ENCODE assay signal across 18 cellular contexts in genomic region chr13:97471721-97472120, GRCh38. TPM values are rescaled to one million over a fixed set of nuclear protein-coding genes. Genes with fewer than 3 reads are reported as not detected.
DNase-seq lines count a peak whose midpoint lies in the region; TF ChIP-seq lines count a peak whose summit lies in the region.
"Had no signal": no experiment of that assay in that cellular context is flagged by ENCODE, and none has a peak within 500 bp of the region (broad histone marks: within the 10 kb centered on the region; RNA-seq: fewer than 3 reads in every experiment).

No MANE protein-coding gene starts in this region.

- no peaks in the 10 kb centered on the region for H3K36me3 ChIP-seq in mesenchymal stem cell (ENCODE audit: control insufficient read depth in 1 of 2, insufficient read depth in 2 of 2, low read depth in 1 of 2, low read length in 2 of 2)
- H3K36me3 ChIP-seq in tibial nerve: no peaks in the 10 kb centered on the region
- H3K36me3 ChIP-seq: BLaER1 had no signal

- peak overlapping the region in 1 of 2 experiments; percentile 37 for H3K18ac ChIP-seq in mesenchymal stem cell (ENCODE audit: low read depth in 1 of 2, low read length in 2 of 2)

- H3K4me3 ChIP-seq in mesenchymal stem cell (ENCODE audit: insufficient read depth in 1 of 2, low read depth in 1 of 2, low read length in 2 of 2) (no peak overlapping the region), tibial nerve (no peak overlapping the region)
- H3K4me3 ChIP-seq: BLaER1, GM23338 had no signal

- H2BK12ac ChIP-seq in mesenchymal stem cell (ENCODE audit: low read length in 2 of 2): no peak overlapping the region

- TF ChIP-seq EP300 in tibial nerve (IDR thresholded peaks at IDR 0.05): no peak

- H3K27ac ChIP-seq in mesenchymal stem cell (ENCODE audit: low read length, poor library complexity, severe bottlenecking) (no peak overlapping the region), tibial nerve (no peak overlapping the region)
- H3K27ac ChIP-seq: 22Rv1, BLaER1, C4-2B had no signal

- H3K79me1 ChIP-seq in mesenchymal stem cell (replicated peaks; ENCODE audit: low read length, poor library complexity, severe bottlenecking): peaks cover 2% of the 10 kb centered on the region

- TF ChIP-seq CTCF in tibial nerve (IDR thresholded peaks at IDR 0.05): no peak

- no peak overlapping the region for H3K9ac ChIP-seq in mesenchymal stem cell (ENCODE audit: low read length)
- H3K9ac ChIP-seq: BLaER1 had no signal

- H3K9me3 ChIP-seq in mesenchymal stem cell (ENCODE audit: control insufficient read depth, low read length) (no peaks in the 10 kb centered on the region), tibial nerve (no peaks in the 10 kb centered on the region)
- H3K9me3 ChIP-seq: BLaER1, Caco-2 had no signal

- 5% methylated on average over 1 of the region's 1 CpG for WGBS in mesenchymal stem cell
- 41 to 46% methylated on average over 1 of the region's 1 CpG for WGBS in tibial nerve, 2 donors

- H3K23ac ChIP-seq in mesenchymal stem cell (ENCODE audit: low read length in 2 of 2): no peak overlapping the region

- no peaks in the 10 kb centered on the region for H3K4me1 ChIP-seq in mesenchymal stem cell (ENCODE audit: control insufficient read depth, insufficient read depth, low read depth, low read length)
- H3K4me1 ChIP-seq in tibial nerve: peaks cover 0 to 19% (median 6%) of the 10 kb centered on the region in 4 donors

- no peak overlapping the region for H2AFZ ChIP-seq in mesenchymal stem cell (ENCODE audit: low read depth, low read length)
- H2AFZ ChIP-seq: GM23338 had no signal

- H2BK5ac ChIP-seq in mesenchymal stem cell (ENCODE audit: low read depth, low read length, poor library complexity, severe bottlenecking): no peak overlapping the region

- no peak overlapping the region for H3K4me2 ChIP-seq in mesenchymal stem cell (ENCODE audit: low read length, poor library complexity, severe bottlenecking)
- H3K4me2 ChIP-seq: BLaER1, GM23338 had no signal

- H4K8ac ChIP-seq in mesenchymal stem cell (ENCODE audit: low read length): no peak overlapping the region

- H3K4ac ChIP-seq in mesenchymal stem cell (ENCODE audit: low read depth in 1 of 2, low read length in 2 of 2): no peak overlapping the region

- TF ChIP-seq POLR2A in tibial nerve (IDR thresholded peaks at IDR 0.05): no peak

- no peak overlapping the region for H3K14ac ChIP-seq in mesenchymal stem cell (ENCODE audit: low read length in 2 of 2)

- H2AK5ac ChIP-seq in mesenchymal stem cell (ENCODE audit: low read length, severe bottlenecking): no peak overlapping the region

- no peak overlapping the region for H2BK120ac ChIP-seq in mesenchymal stem cell (ENCODE audit: low read depth, low read length)

- H4K91ac ChIP-seq in mesenchymal stem cell (ENCODE audit: low read length): no peak overlapping the region

- H2BK15ac ChIP-seq in mesenchymal stem cell (ENCODE audit: low read depth, poor library complexity, severe bottlenecking): no peak overlapping the region

- DNase-seq in DMS53 (lab: John Stamatoyannopoulos, UW) (peak; percentile 39), DMS53 treated with DMSO at 0.1 percent for 48 hours (lab: John Stamatoyannopoulos, UW; ENCODE audit: unreplicated experiment) (no peak), HCEC 1CT (peak; percentile 13), MV-4-11 (lab: John Stamatoyannopoulos, UW) (peak; percentile 13), mesenchymal stem cell (peak; percentile 71), NCI-H2196 (lab: John Stamatoyannopoulos, UW; ENCODE audit: unreplicated experiment) (no peak), tibial nerve (ENCODE audit: low spot score in 2 of 2) (no peak)
- DNase-seq: Caco-2; CD4-positive, CD25-positive, alpha-beta regulatory T cell; CD8-positive, alpha-beta T cell; DMS153; DMS79 treated with DMSO at 0.1 percent for 48 hours; GF-D8; H9 had no signal

- H3K27me3 ChIP-seq in mesenchymal stem cell (ENCODE audit: control insufficient read depth in 1 of 2, insufficient read depth in 1 of 2, low read length in 2 of 2) (no peaks in the 10 kb centered on the region), tibial nerve (no peaks in the 10 kb centered on the region)
- H3K27me3 ChIP-seq: BLaER1 had no signal

RNA-seq across cellular contexts. Expression of gene RAP2A, which starts 37.8 kb away (rescaled TPM):
- 15.2 TPM for polyA plus RNA-seq in mesenchymal stem cell (2013, experiment 1 of 2)
- polyA plus RNA-seq in mesenchymal stem cell (2013, experiment 2 of 2): 15.4 TPM
- total RNA-seq in tibial nerve: 10 to 100 TPM; 32.4 to 45.7 (median 33.5) TPM

Comparison
In these comparisons a context has a peak if more than half of its experiments do, and no peak if none do; other contexts are left out.
1. DNase-seq: peak in DMS53 (single experiment), HCEC 1CT (single experiment), MV-4-11 (single experiment) and mesenchymal stem cell (single experiment); none in DMS53 treated with DMSO at 0.1 percent for 48 hours (single experiment), NCI-H2196 (single experiment) and tibial nerve (0 of 2).